20 cellular contexts compared by ENCODE assay signal in genomic region chr2:170163666-170164065, GRCh38.
"Had no signal": no experiment of that assay in that cellular context is flagged by ENCODE, and none has a peak within 500 bp of the region (broad histone marks: within the 10 kb centered on the region; RNA-seq: fewer than 3 reads in every experiment).

No MANE protein-coding gene starts in this region.

- H3K36me3 Mint-ChIP-seq: activated naive CD4-positive, alpha-beta T cell treated with anti-CD3 and anti-CD28 coated beads, Interleukin-2, amount 50 U/mL, for 24 hours; natural killer cell; stimulated activated effector memory CD8-positive, alpha-beta T cell treated with anti-CD3 and anti-CD28 coated beads, Interleukin-12 subunit alpha, Interleukin-12 subunit beta, amount 100 ng/mL, for 72 hours; WTC11 had no signal

- H3K27ac Mint-ChIP-seq: activated CD8-positive, alpha-beta T cell treated with anti-CD3 and anti-CD28 coated beads, Interleukin-2, amount 10 ng/mL, durations not matched to agents 7 days and 5 days; activated naive CD4-positive, alpha-beta T cell treated with anti-CD3 and anti-CD28 coated beads, Interleukin-2, amount 50 U/mL, for 24 hours; natural killer cell; stimulated activated effector memory CD8-positive, alpha-beta T cell treated with anti-CD3 and anti-CD28 coated beads, Interleukin-12 subunit alpha, Interleukin-12 subunit beta, amount 100 ng/mL, for 72 hours; WTC11 had no signal

- H3K4me1 ChIP-seq: adrenal gland, parathyroid adenoma, tibial artery had no signal

- H3K9me3 ChIP-seq: adrenal gland, neutrophil, tibial artery had no signal

- H3K36me3 ChIP-seq: adrenal gland, neutrophil, tibial artery had no signal

- H3K9ac ChIP-seq: parathyroid adenoma had no signal

- H3K27ac ChIP-seq: adrenal gland, dorsolateral prefrontal cortex, foreskin keratinocyte, neutrophil, parathyroid adenoma, tibial artery had no signal

- ATAC-seq: activated CD8-positive, alpha-beta T cell treated with anti-CD3 and anti-CD28 coated beads, Interleukin-2, amount 10 ng/mL, durations not matched to agents 7 days and 5 days; foreskin keratinocyte; left ventricle myocardium superior; natural killer cell; stimulated activated effector memory CD8-positive, alpha-beta T cell treated with anti-CD3 and anti-CD28 coated beads, Interleukin-12 subunit alpha, Interleukin-12 subunit beta, amount 100 ng/mL, for 72 hours; WTC11 had no signal

- H3K79me2 ChIP-seq: parathyroid adenoma had no signal

- H3K27me3 ChIP-seq: adrenal gland, foreskin keratinocyte, neutrophil, tibial artery had no signal

- DNase-seq: activated CD4-positive, alpha-beta T cell treated with anti-CD3 and anti-CD28 coated beads for 4 hours; activated CD8-positive, alpha-beta memory T cell treated with anti-CD3 and anti-CD28 coated beads, Interleukin-2, amount 50 U/mL, for 4 hours; activated CD8-positive, alpha-beta T cell treated with anti-CD3 and anti-CD28 coated beads, Interleukin-2, amount 10 ng/mL, durations not matched to agents 7 days and 5 days; activated effector memory CD4-positive, alpha-beta T cell treated with anti-CD3 and anti-CD28 coated beads, Interleukin-2, amount 50 U/mL, for 16 hours; activated T-cell treated with anti-CD3 and anti-CD28 coated beads, Interleukin-2, amount 50 U/mL, for 48 hours; adrenal gland; dorsolateral prefrontal cortex; foreskin keratinocyte; kidney glomerular epithelial cell; left ventricle myocardium superior; mesendoderm; natural killer cell; stimulated activated CD4-positive, alpha-beta T cell treated with anti-CD3 and anti-CD28 coated beads, Interleukin-12 subunit alpha, Interleukin-12 subunit beta, amount 100 ng/mL, for 4 hours; stimulated activated CD4-positive, alpha-beta T cell treated with anti-CD3 and anti-CD28 coated beads, Interleukin-2, amount 100 ng/mL, for 24 hours; tibial artery had no signal

- H3K4me3 ChIP-seq: adrenal gland, dorsolateral prefrontal cortex, tibial artery had no signal

- H3K4me3 Mint-ChIP-seq: activated CD8-positive, alpha-beta T cell treated with anti-CD3 and anti-CD28 coated beads, Interleukin-2, amount 10 ng/mL, durations not matched to agents 7 days and 5 days; activated naive CD4-positive, alpha-beta T cell treated with anti-CD3 and anti-CD28 coated beads, Interleukin-2, amount 50 U/mL, for 24 hours; natural killer cell; stimulated activated effector memory CD8-positive, alpha-beta T cell treated with anti-CD3 and anti-CD28 coated beads, Interleukin-12 subunit alpha, Interleukin-12 subunit beta, amount 100 ng/mL, for 72 hours; WTC11 had no signal

- H3K4me1 Mint-ChIP-seq: activated naive CD4-positive, alpha-beta T cell treated with anti-CD3 and anti-CD28 coated beads, Interleukin-2, amount 50 U/mL, for 24 hours had no signal

- H2AFZ ChIP-seq: parathyroid adenoma had no signal

- H3K9me3 Mint-ChIP-seq: activated naive CD4-positive, alpha-beta T cell treated with anti-CD3 and anti-CD28 coated beads, Interleukin-2, amount 50 U/mL, for 24 hours; natural killer cell; stimulated activated effector memory CD8-positive, alpha-beta T cell treated with anti-CD3 and anti-CD28 coated beads, Interleukin-12 subunit alpha, Interleukin-12 subunit beta, amount 100 ng/mL, for 72 hours had no signal
